In genomic region chr14:50479041-50479440, GRCh38 we compare ENCODE assay signal across 1 cellular context.
TF ChIP-seq lines count a peak whose summit lies in the region.

No MANE protein-coding gene starts in this region.

TF ChIP-seq in A549, 52 proteins besides CTCF, POLR2A, EP300 and RAD21 (continued from another document):
- TF ChIP-seq REST (IDR thresholded peaks at IDR 0.05) (no peak), MAX (IDR thresholded peaks at IDR 0.05) (no peak), RFX5 (IDR thresholded peaks at IDR 0.05) (no peak), GATA3 (IDR thresholded peaks at IDR 0.05; ENCODE audit: borderline replicate concordance) (no peak)
